In the genomic region with DNA sequence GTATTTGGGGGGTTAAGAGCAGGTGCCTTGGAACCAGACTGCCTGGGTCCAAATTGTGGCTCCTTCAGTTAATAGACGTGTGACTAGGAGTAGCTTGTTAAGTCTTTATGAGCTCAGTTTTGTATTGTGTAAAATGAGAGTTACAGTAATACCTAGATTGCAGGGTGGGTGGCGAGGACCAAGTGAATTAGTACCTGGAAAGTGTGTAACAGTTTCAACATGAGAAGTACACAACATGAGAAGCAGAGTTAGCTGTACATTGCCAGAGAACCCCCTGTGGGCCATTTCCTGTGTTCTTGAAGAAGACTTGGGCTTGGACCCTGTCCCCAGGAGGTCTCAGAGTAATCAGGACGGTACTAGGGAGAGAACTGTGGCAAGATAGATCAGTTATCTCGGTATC, we compare ENCODE assay signal across 23 cellular contexts. TPM values are rescaled to one million over a fixed set of nuclear protein-coding genes. Genes with fewer than 3 reads are reported as not detected.
A peak's percentile ranks its signal among the peaks of the same experiment; 100 is the strongest.
DNase-seq lines count a peak whose midpoint lies in the region; ATAC-seq, FAIRE-seq and TF ChIP-seq lines count a peak whose summit lies in the region.
"Had no signal": no experiment of that assay in that cellular context is flagged by ENCODE, and none has a peak within 500 bp of the region (broad histone marks: within the 10 kb centered on the region; RNA-seq: fewer than 3 reads in every experiment).

No MANE protein-coding gene starts in this region.

- no peak for FAIRE-seq in GM12878 (lab: Jason Lieb, UNC)
- FAIRE-seq in HTR-8/SVneo (lab: Jason Lieb, UNC), result no peak

- RAD21 ChIA-PET in GM12878 (lab: Charles Lee; ENCODE audit: unreplicated experiment), result no interaction called here

- H3K4me3 ChIP-seq in WERI-Rb-1 (ENCODE audit: low read depth, low read length) (no peak overlapping the region), GM12878 (no peak overlapping the region)
- H3K4me3 ChIP-seq: breast epithelium, colonic mucosa, lung, smooth muscle cell, testis, uterus had no signal

- no peak for TF ChIP-seq POLR2A in GM12878 (IDR thresholded peaks at IDR 0.05; ENCODE audit: low read depth, low read length)

- H3K4me1 Mint-ChIP-seq in activated naive CD4-positive, alpha-beta T cell treated with anti-CD3 and anti-CD28 coated beads, Interleukin-2, amount 50 U/mL, for 24 hours, result peaks cover 5% of the 10 kb centered on the region
- peaks cover 11% of the 10 kb centered on the region for H3K4me1 Mint-ChIP-seq in stimulated activated memory B cell treated with anti-CD40 and anti-IgM and Interleukin-4, amounts not matched to agents 10 μg/mL and 1 μg/mL and 100 μg/mL, for 72 hours
- H3K4me1 Mint-ChIP-seq in progenitor cell of endocrine pancreas (ENCODE audit: low read depth), result no peaks in the 10 kb centered on the region

- TSS peak; percentile 3 for BruUV-seq in GM12878 (replicated peaks; lab: Mats Ljungman, UMichigan)

- H3K4me3 Mint-ChIP-seq in activated naive CD4-positive, alpha-beta T cell treated with anti-CD3 and anti-CD28 coated beads, Interleukin-2, amount 50 U/mL, for 24 hours, result no peak overlapping the region
- H3K4me3 Mint-ChIP-seq in stimulated activated memory B cell treated with anti-CD40 and anti-IgM and Interleukin-4, amounts not matched to agents 10 μg/mL and 1 μg/mL and 100 μg/mL, for 72 hours, result no peak overlapping the region
- H3K4me3 Mint-ChIP-seq in progenitor cell of endocrine pancreas (ENCODE audit: low read depth), result no peak overlapping the region
- H3K4me3 Mint-ChIP-seq: endodermal cell had no signal

- POLR2A ChIA-PET in GM12878 (lab: Charles Lee), result no interaction called here

- H3K4me1 ChIP-seq in GM12878 (ENCODE audit: control insufficient read depth, insufficient read depth, low read length), result no peaks in the 10 kb centered on the region
- H3K4me1 ChIP-seq: breast epithelium, colonic mucosa, uterus had no signal

- TF ChIP-seq EP300 in GM12878 (IDR thresholded peaks at IDR 0.05; ENCODE audit: borderline replicate concordance in 1 of 2, control insufficient read depth in 1 of 2, low read depth in 2 of 2, low read length in 2 of 2), result no peak

- no peak for ATAC-seq in GM12878
- ATAC-seq in stimulated activated memory B cell treated with anti-CD40 and anti-IgM and Interleukin-4, amounts not matched to agents 10 μg/mL and 1 μg/mL and 100 μg/mL, for 72 hours, result no peak

- peak overlapping the region; percentile 86 for H3K27ac Mint-ChIP-seq in activated naive CD4-positive, alpha-beta T cell treated with anti-CD3 and anti-CD28 coated beads, Interleukin-2, amount 50 U/mL, for 24 hours
- peak overlapping the region; percentile 38 for H3K27ac Mint-ChIP-seq in stimulated activated memory B cell treated with anti-CD40 and anti-IgM and Interleukin-4, amounts not matched to agents 10 μg/mL and 1 μg/mL and 100 μg/mL, for 72 hours
- no peak overlapping the region for H3K27ac Mint-ChIP-seq in progenitor cell of endocrine pancreas
- H3K27ac Mint-ChIP-seq: endodermal cell had no signal

- intact Hi-C loops in GM12878 (cut with micrococcal nuclease; ENCODE audit: unreplicated experiment), result no loop called here

- in situ Hi-C loops in GM12878 (cut with MboI), result no loop called here

- 38% methylated on average over 4 of the region's 4 CpGs for WGBS in GM12878 (ENCODE audit: insufficient coverage, insufficient replicate concordance, low lambda C conversion rate, missing lambda C conversion rate)

- H3K9me3 ChIP-seq in WERI-Rb-1 (ENCODE audit: severe bottlenecking), result no peaks in the 10 kb centered on the region
- no peaks in the 10 kb centered on the region for H3K9me3 ChIP-seq in GM12878 (replicated peaks; ENCODE audit: control insufficient read depth, insufficient read depth, low read length)
- H3K9me3 ChIP-seq: breast epithelium, colonic mucosa, testis, uterus had no signal

- H2AFZ ChIP-seq in GM12878 (ENCODE audit: control insufficient read depth, low read depth, low read length), result no peak overlapping the region

- H3K36me3 Mint-ChIP-seq in activated naive CD4-positive, alpha-beta T cell treated with anti-CD3 and anti-CD28 coated beads, Interleukin-2, amount 50 U/mL, for 24 hours, result peaks cover 26% of the 10 kb centered on the region
- peaks cover 61% of the 10 kb centered on the region for H3K36me3 Mint-ChIP-seq in stimulated activated memory B cell treated with anti-CD40 and anti-IgM and Interleukin-4, amounts not matched to agents 10 μg/mL and 1 μg/mL and 100 μg/mL, for 72 hours
- H3K36me3 Mint-ChIP-seq in progenitor cell of endocrine pancreas (ENCODE audit: insufficient read depth), result peaks cover 30% of the 10 kb centered on the region

- CTCF ChIA-PET in GM12878 (lab: Yijun Ruan, JAX), result interaction anchor here (1.4 kb wide), 1 partner anchor 11 kb away, joined by 6 read pairs; no protein-coding TSS in a partner anchor

- H3K9ac ChIP-seq in GM12878 (ENCODE audit: control insufficient read depth, insufficient read depth, low read length), result no peak overlapping the region

- no peaks in the 10 kb centered on the region for H3K27me3 Mint-ChIP-seq in activated naive CD4-positive, alpha-beta T cell treated with anti-CD3 and anti-CD28 coated beads, Interleukin-2, amount 50 U/mL, for 24 hours
- H3K27me3 Mint-ChIP-seq in stimulated activated memory B cell treated with anti-CD40 and anti-IgM and Interleukin-4, amounts not matched to agents 10 μg/mL and 1 μg/mL and 100 μg/mL, for 72 hours, result no peaks in the 10 kb centered on the region
- H3K27me3 Mint-ChIP-seq in progenitor cell of endocrine pancreas, result no peaks in the 10 kb centered on the region

- DNase-seq in activated naive CD4-positive, alpha-beta T cell (lab: John Stamatoyannopoulos, UW), result no peak
- DNase-seq in WERI-Rb-1, result no peak
- no peak for DNase-seq in GM12878 (ENCODE audit: low read depth, low spot score)
- no peak for DNase-seq in progenitor cell of endocrine pancreas (ENCODE audit: low spot score, unreplicated experiment)
- DNase-seq in HTR-8/SVneo (ENCODE audit: insufficient read length, low spot score), result no peak
- DNase-seq: activated CD4-positive, alpha-beta T cell treated with anti-CD3 and anti-CD28 coated beads, Interleukin-2, amount 50 U/mL, for 1 hour; amniotic stem cell; colonic mucosa; DMS153; HCEC 1CT; NCI-H1092 treated with DMSO at 0.1 percent for 48 hours; NCI-H2029; NCI-H226; NCI-H774; testis; uterus had no signal

- H3K36me3 ChIP-seq in WERI-Rb-1 (peaks cover 68% of the 10 kb centered on the region), GM12878 (ENCODE audit: control insufficient read depth in 2 of 2, insufficient read depth in 2 of 2, low read length in 1 of 2) (peaks cover 22 to 47% of the 10 kb centered on the region in 2 experiments)
- H3K36me3 ChIP-seq: uterus had no signal

- TF ChIP-seq CTCF in WERI-Rb-1 (IDR thresholded peaks at IDR 0.05; ENCODE audit: low read depth, low read length) (no peak), GM12878 (IDR thresholded peaks at IDR 0.05 in 2 of 3, conservative IDR thresholded peaks at IDR 0.05 in 1 of 3; ENCODE audit: control insufficient read depth in 2 of 3, extremely low read depth in 1 of 3, insufficient read depth in 1 of 3, low read depth in 3 of 3, low read length in 3 of 3) (no peak), progenitor cell of endocrine pancreas (IDR thresholded peaks at IDR 0.05; ENCODE audit: unreplicated experiment) (no peak)

- H3K27ac ChIP-seq in WERI-Rb-1 (peak overlapping the region; percentile 44), GM12878 (ENCODE audit: control insufficient read depth, insufficient read depth) (no peak overlapping the region)
- H3K27ac ChIP-seq: breast epithelium, colonic mucosa, HL-60, testis, uterus had no signal

- H3K79me2 ChIP-seq in GM12878 (ENCODE audit: control insufficient read depth, insufficient read depth, low read length), result no peaks in the 10 kb centered on the region

- no peaks in the 10 kb centered on the region for H3K9me3 Mint-ChIP-seq in activated naive CD4-positive, alpha-beta T cell treated with anti-CD3 and anti-CD28 coated beads, Interleukin-2, amount 50 U/mL, for 24 hours
- H3K9me3 Mint-ChIP-seq in stimulated activated memory B cell treated with anti-CD40 and anti-IgM and Interleukin-4, amounts not matched to agents 10 μg/mL and 1 μg/mL and 100 μg/mL, for 72 hours, result no peaks in the 10 kb centered on the region
- H3K9me3 Mint-ChIP-seq in progenitor cell of endocrine pancreas (ENCODE audit: low read depth), result no peaks in the 10 kb centered on the region
- H3K9me3 Mint-ChIP-seq: endodermal cell had no signal

- SMC1A ChIA-PET in GM12878 (lab: Charles Lee; ENCODE audit: uncharacterized antibody, unreplicated experiment), result interaction anchor here (1.2 kb wide), 1 partner anchor 87 kb away, joined by 3 read pairs; the partner anchor contains the start of gene ZNF616

- H3K27me3 ChIP-seq in WERI-Rb-1 (ENCODE audit: insufficient read depth, low read depth, severe bottlenecking) (no peaks in the 10 kb centered on the region), GM12878 (replicated peaks in 1 of 2; ENCODE audit: control insufficient read depth in 2 of 2, insufficient read depth in 2 of 2, low read length in 1 of 2) (no peaks in the 10 kb centered on the region)
- H3K27me3 ChIP-seq: breast epithelium, colonic mucosa, testis, uterus had no signal

- H4K20me1 ChIP-seq in GM12878 (ENCODE audit: control insufficient read depth, insufficient read depth), result no peaks in the 10 kb centered on the region

- H3K4me2 ChIP-seq in GM12878 (ENCODE audit: control insufficient read depth, insufficient read depth), result no peak overlapping the region
- H3K4me2 ChIP-seq: smooth muscle cell had no signal

- TF ChIP-seq RAD21 in GM12878 (IDR thresholded peaks at IDR 0.05; ENCODE audit: insufficient read depth, low read depth, low read length), result no peak

RNA-seq across cellular contexts. Expression of gene PPP2R1A, which starts 36.8 kb away (rescaled TPM):
- total RNA-seq in GM12878 (2013; cell fraction: nucleolus; rRNA removed), result 116 and 117 TPM in 2 replicates
- total RNA-seq in GM12878 (2014; rRNA removed) (125 and 131 TPM in 2 replicates), GM12878 (2014; rRNA removed; fragmentation: Illumina TruSeq; extraction: Trizol) (83.4 and 83.7 TPM in 2 replicates), GM12878 (2021) (274 and 275 TPM in 2 replicates), progenitor cell of endocrine pancreas (299 and 307 TPM in 2 replicates)
- 84.3 TPM for polyA plus RNA-seq in GM12878 (2011; ENCODE audit: low read depth)
- polyA plus RNA-seq in GM12878 (2011; rRNA removed) (60.7 and 149 TPM in 2 replicates), GM12878 (2014; fragmentation: Illumina TruSeq; extraction: Trizol) (124 and 178 TPM in 2 replicates), GM12878 (2014; fragmentation: Nextera tagmentation; extraction: Ambion mirVana) (10 to 100 TPM; 16.0 to 29.2 TPM), GM12878 (2014; rRNA removed) (110 and 145 TPM in 2 replicates), GM12878 (2016; fragmentation: Nextera tagmentation; extraction: Ambion mirVana) (100 to 1,000 TPM; 310 to 359 TPM)
- 186 and 207 TPM in 2 replicates for polyA plus RNA-seq in GM12878 (2011; cell fraction: cytosol; rRNA removed)
- 184 and 241 TPM in 2 replicates for polyA plus RNA-seq in GM12878 (2011; cell fraction: nucleus; rRNA removed)
- 180 and 183 TPM in 2 replicates for polyA plus RNA-seq in GM12878 (2012)
- polyA minus RNA-seq in GM12878 (2011; rRNA and poly(A)+ RNA removed), result 245 and 263 TPM in 2 replicates
- polyA minus RNA-seq in GM12878 (2011; cell fraction: cytosol; rRNA and poly(A)+ RNA removed), result 134 and 168 TPM in 2 replicates
- polyA minus RNA-seq in GM12878 (2011; cell fraction: nucleus; rRNA and poly(A)+ RNA removed), result 86.2 and 145 TPM in 2 replicates

RNA-seq across cellular contexts. Expression of gene ZNF766, which starts 42.7 kb away (rescaled TPM):
- 39.6 and 48.9 TPM in 2 replicates for total RNA-seq in GM12878 (2013; cell fraction: nucleolus; rRNA removed)
- 7.2 and 8.9 TPM in 2 replicates for total RNA-seq in GM12878 (2014; rRNA removed)
- 15.3 and 19.1 TPM in 2 replicates for total RNA-seq in GM12878 (2014; rRNA removed; fragmentation: Illumina TruSeq; extraction: Trizol)
- 12.0 and 13.8 TPM in 2 replicates for total RNA-seq in GM12878 (2021)
- 6.9 TPM for polyA plus RNA-seq in GM12878 (2011; ENCODE audit: low read depth)
- 18.7 and 29.9 TPM in 2 replicates for polyA plus RNA-seq in GM12878 (2011; rRNA removed)
- polyA plus RNA-seq in GM12878 (2011; cell fraction: cytosol; rRNA removed), result 6.5 and 6.7 TPM in 2 replicates
- 5.5 and 5.8 TPM in 2 replicates for polyA plus RNA-seq in GM12878 (2011; cell fraction: nucleus; rRNA removed)
- 15.2 and 18.0 TPM in 2 replicates for polyA plus RNA-seq in GM12878 (2012)
- polyA plus RNA-seq in GM12878 (2014; fragmentation: Illumina TruSeq; extraction: Trizol), result 20.0 and 30.0 TPM in 2 replicates
- polyA plus RNA-seq in GM12878 (2014; fragmentation: Nextera tagmentation; extraction: Ambion mirVana), result 10 to 100 TPM; 11.5 to 14.6 TPM
- polyA plus RNA-seq in GM12878 (2014; rRNA removed), result 6.7 and 7.9 TPM in 2 replicates
- polyA plus RNA-seq in GM12878 (2016; fragmentation: Nextera tagmentation; extraction: Ambion mirVana), result 10 to 100 TPM; 18.2 to 19.2 TPM
- polyA minus RNA-seq in GM12878 (2011; rRNA and poly(A)+ RNA removed), result 12.2 and 24.0 TPM in 2 replicates
- polyA minus RNA-seq in GM12878 (2011; cell fraction: cytosol; rRNA and poly(A)+ RNA removed), result 6.9 and 9.8 TPM in 2 replicates
- 4.7 and 8.5 TPM in 2 replicates for polyA minus RNA-seq in GM12878 (2011; cell fraction: nucleus; rRNA and poly(A)+ RNA removed)
- total RNA-seq in progenitor cell of endocrine pancreas, result 27.1 and 29.4 TPM in 2 replicates

RNA-seq across cellular contexts. Expression of gene ZNF836, which starts 55.2 kb away (rescaled TPM):
- total RNA-seq in GM12878 (2013; cell fraction: nucleolus; rRNA removed), result 26.4 and 31.2 TPM in 2 replicates
- total RNA-seq in GM12878 (2014; rRNA removed) (5.3 and 7.8 TPM in 2 replicates), GM12878 (2014; rRNA removed; fragmentation: Illumina TruSeq; extraction: Trizol) (6.7 and 8.3 TPM in 2 replicates), GM12878 (2021) (9.1 and 9.9 TPM in 2 replicates), progenitor cell of endocrine pancreas (30.2 and 32.6 TPM in 2 replicates)
- polyA plus RNA-seq in GM12878 (2011; ENCODE audit: low read depth), result 5.1 TPM
- polyA plus RNA-seq in GM12878 (2011; rRNA removed) (5.0 and 6.2 TPM in 2 replicates), GM12878 (2014; fragmentation: Illumina TruSeq; extraction: Trizol) (8.2 and 9.3 TPM in 2 replicates), GM12878 (2014; fragmentation: Nextera tagmentation; extraction: Ambion mirVana) (1 to 10 TPM; 5.8 to 9.2 TPM), GM12878 (2014; rRNA removed) (4.5 and 6.6 TPM in 2 replicates), GM12878 (2016; fragmentation: Nextera tagmentation; extraction: Ambion mirVana) (1 to 10 TPM; 4.8 to 6.6 TPM)
- polyA plus RNA-seq in GM12878 (2011; cell fraction: cytosol; rRNA removed), result 4.2 and 4.4 TPM in 2 replicates
- polyA plus RNA-seq in GM12878 (2011; cell fraction: nucleus; rRNA removed), result 16.3 and 16.6 TPM in 2 replicates
- polyA plus RNA-seq in GM12878 (2012), result 9.0 and 10.6 TPM in 2 replicates
- 6.8 and 8.3 TPM in 2 replicates for polyA minus RNA-seq in GM12878 (2011; rRNA and poly(A)+ RNA removed)
- polyA minus RNA-seq in GM12878 (2011; cell fraction: cytosol; rRNA and poly(A)+ RNA removed), result 2.7 and 3.1 TPM in 2 replicates
- 5.6 and 7.9 TPM in 2 replicates for polyA minus RNA-seq in GM12878 (2011; cell fraction: nucleus; rRNA and poly(A)+ RNA removed)
